1 cellular context compared by ENCODE assay signal in genomic region chr5:131756942-131757341, GRCh38.
TF ChIP-seq lines count a peak whose summit lies in the region.

No MANE protein-coding gene starts in this region.

TF ChIP-seq in IMR-90, 13 proteins besides CTCF, POLR2A, EP300 and RAD21:
- TF ChIP-seq MXI1 (IDR thresholded peaks at IDR 0.05; ENCODE audit: borderline replicate concordance, low read depth, low read length) (no peak), RFX5 (IDR thresholded peaks at IDR 0.05; ENCODE audit: low read depth, low read length) (no peak), NFE2L2 (IDR thresholded peaks at IDR 0.05; ENCODE audit: low read depth, low read length) (no peak), MAFK (IDR thresholded peaks at IDR 0.05; ENCODE audit: low read depth, low read length) (no peak), BHLHE40 (IDR thresholded peaks at IDR 0.05; ENCODE audit: low read depth, low read length) (no peak), MAZ (IDR thresholded peaks at IDR 0.05; ENCODE audit: borderline replicate concordance, low read depth, low read length) (no peak), RCOR1 (IDR thresholded peaks at IDR 0.05; ENCODE audit: insufficient replicate concordance, low read length) (no peak), FOS (IDR thresholded peaks at IDR 0.05; ENCODE audit: low read depth, low read length) (no peak), ELK1 (IDR thresholded peaks at IDR 0.05; ENCODE audit: borderline replicate concordance, low read depth, low read length) (no peak), CEBPB (IDR thresholded peaks at IDR 0.05; ENCODE audit: low read depth, low read length) (no peak), SMC3 (IDR thresholded peaks at IDR 0.05; ENCODE audit: low read depth, low read length) (no peak), CHD1 (IDR thresholded peaks at IDR 0.05; ENCODE audit: low read depth, low read length) (no peak)
- TF ChIP-seq, protein P1, sequence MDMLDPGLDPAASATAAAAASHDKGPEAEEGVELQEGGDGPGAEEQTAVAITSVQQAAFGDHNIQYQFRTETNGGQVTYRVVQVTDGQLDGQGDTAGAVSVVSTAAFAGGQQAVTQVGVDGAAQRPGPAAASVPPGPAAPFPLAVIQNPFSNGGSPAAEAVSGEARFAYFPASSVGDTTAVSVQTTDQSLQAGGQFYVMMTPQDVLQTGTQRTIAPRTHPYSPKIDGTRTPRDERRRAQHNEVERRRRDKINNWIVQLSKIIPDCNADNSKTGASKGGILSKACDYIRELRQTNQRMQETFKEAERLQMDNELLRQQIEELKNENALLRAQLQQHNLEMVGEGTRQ (IDR thresholded peaks at IDR 0.05; ENCODE audit: low read depth, low read length): no peak
